Comparison of ENCODE assay signal across 8 cellular contexts in genomic region chr2:118088051-118089014, GRCh38. TPM values are rescaled to one million over a fixed set of nuclear protein-coding genes. Genes with fewer than 3 reads are reported as not detected.
A peak's percentile ranks its signal among the peaks of the same experiment; 100 is the strongest.
DNase-seq lines count a peak whose midpoint lies in the region; ATAC-seq and TF ChIP-seq lines count a peak whose summit lies in the region.

TSS of gene INSIG2 (plus strand) at chr2:118088471. CDS start at chr2:118096557, 8,086 bp downstream.

- H3K4me3 ChIP-seq in liver (ENCODE audit: low read depth in 1 of 3, low read length in 3 of 3): peak within 1 kb of the TSS; percentile 74 to 83 (median 75)

- peak; percentile 94 for ATAC-seq in GM19351 (IDR thresholded peaks at IDR 0.05; ENCODE audit: unreplicated experiment)
- ATAC-seq in HG03521 (IDR thresholded peaks at IDR 0.05; ENCODE audit: unreplicated experiment): peak; percentile 97

- H3K4me3 Mint-ChIP-seq in CD14-positive monocyte: peak within 1 kb of the TSS; percentile 88 to 98
- H3K4me3 Mint-ChIP-seq in dendritic cell treated with granulocyte-macrophage colony-stimulating factor and Interleukin-4, amounts not matched to agents 40 ng/mL and 50 ng/mL, for 4 days: peak within 1 kb of the TSS; percentile 96

- DNase-seq in CD14-positive monocyte (ENCODE audit: low spot score) (peak; percentile 97), NCI-H748 (lab: John Stamatoyannopoulos, UW; ENCODE audit: unreplicated experiment) (peak; percentile 97)
- DNase-seq in activated CD4-positive, alpha-beta T cell treated with anti-CD3 and anti-CD28 coated beads, Interleukin-2, amount 50 U/mL, for 1 hour: peak; percentile 80
- DNase-seq in stimulated activated CD4-positive, alpha-beta T cell treated with anti-CD3 and anti-CD28 coated beads, Interleukin-4, amount 100 ng/mL, for 24 hours: peak; percentile 91

- H3K36me3 ChIP-seq in liver (ENCODE audit: control insufficient read depth in 4 of 4, insufficient read depth in 3 of 4, low read depth in 1 of 4, low read length in 3 of 4): no peaks in the 10 kb centered on the region

- TF ChIP-seq CTCF in CD14-positive monocyte (IDR thresholded peaks at IDR 0.05) (no peak), liver (IDR thresholded peaks at IDR 0.05; ENCODE audit: low read depth, low read length, missing input control) (no peak)

- H3K27ac ChIP-seq in liver (ENCODE audit: low read depth in 1 of 2, low read length in 2 of 2): peak within 1 kb of the TSS; percentile 95 to 96

- peaks cover 2 to 8% (median 3%) of the 10 kb centered on the region in 3 donors for H3K27me3 Mint-ChIP-seq in CD14-positive monocyte (ENCODE audit: low read depth in 3 of 3)
- peaks cover 10% of the 10 kb centered on the region for H3K27me3 Mint-ChIP-seq in dendritic cell treated with granulocyte-macrophage colony-stimulating factor and Interleukin-4, amounts not matched to agents 40 ng/mL and 50 ng/mL, for 4 days

- no peaks in the 10 kb centered on the region for H3K9me3 Mint-ChIP-seq in CD14-positive monocyte
- no peaks in the 10 kb centered on the region for H3K9me3 Mint-ChIP-seq in dendritic cell treated with granulocyte-macrophage colony-stimulating factor and Interleukin-4, amounts not matched to agents 40 ng/mL and 50 ng/mL, for 4 days

- H3K27me3 ChIP-seq in liver (ENCODE audit: control insufficient read depth in 4 of 4, insufficient read depth in 4 of 4, low read length in 3 of 4): no peaks in the 10 kb centered on the region

- H3K4me1 ChIP-seq in liver (ENCODE audit: control insufficient read depth in 4 of 4, insufficient read depth in 4 of 4, low read length in 3 of 4): peaks cover 5 to 40% (median 24%) of the 10 kb centered on the region in 4 donors

- H3K9me3 ChIP-seq in liver (ENCODE audit: control insufficient read depth in 4 of 4, low read length in 3 of 4): no peaks in the 10 kb centered on the region

- H3K9ac ChIP-seq in liver (ENCODE audit: low read depth in 1 of 2, low read length in 2 of 2): peak within 1 kb of the TSS; percentile 89 to 99

- peak in 1 of 2 donors; percentile 36 for TF ChIP-seq RAD21 in liver (IDR thresholded peaks at IDR 0.05)

- peak within 1 kb of the TSS; percentile 48 to 94 (median 89) for H3K27ac Mint-ChIP-seq in CD14-positive monocyte
- H3K27ac Mint-ChIP-seq in dendritic cell treated with granulocyte-macrophage colony-stimulating factor and Interleukin-4, amounts not matched to agents 40 ng/mL and 50 ng/mL, for 4 days: peak within 1 kb of the TSS; percentile 93

- under 1% methylated on average over 63 of the region's 63 CpGs for WGBS in liver

- intact Hi-C loops in CD14-positive monocyte (cut with micrococcal nuclease): loop anchor here (10.0 kb wide), 2 partner anchors 54 to 64 kb away; no protein-coding TSS in a partner anchor
- intact Hi-C loops in dendritic cell treated with granulocyte-macrophage colony-stimulating factor and Interleukin-4, amounts not matched to agents 40 ng/mL and 50 ng/mL, for 4 days (cut with micrococcal nuclease): loop anchor here (2.0 to 5.0 kb wide), 4 partner anchors 16 to 99 kb away; no protein-coding TSS in a partner anchor

- H3K4me1 Mint-ChIP-seq in CD14-positive monocyte: peaks cover 17% of the 10 kb centered on the region
- peaks cover 6% of the 10 kb centered on the region for H3K4me1 Mint-ChIP-seq in dendritic cell treated with granulocyte-macrophage colony-stimulating factor and Interleukin-4, amounts not matched to agents 40 ng/mL and 50 ng/mL, for 4 days (ENCODE audit: low read depth)

- H3K36me3 Mint-ChIP-seq in CD14-positive monocyte: no peaks in the 10 kb centered on the region
- peaks cover 15% of the 10 kb centered on the region for H3K36me3 Mint-ChIP-seq in dendritic cell treated with granulocyte-macrophage colony-stimulating factor and Interleukin-4, amounts not matched to agents 40 ng/mL and 50 ng/mL, for 4 days (ENCODE audit: low read depth)

TF ChIP-seq in liver, 16 proteins besides CTCF, POLR2A, EP300 and RAD21:
- peak; percentile 89 for TF ChIP-seq FOXA2 (IDR thresholded peaks at IDR 0.05)
- TF ChIP-seq, protein P1, sequence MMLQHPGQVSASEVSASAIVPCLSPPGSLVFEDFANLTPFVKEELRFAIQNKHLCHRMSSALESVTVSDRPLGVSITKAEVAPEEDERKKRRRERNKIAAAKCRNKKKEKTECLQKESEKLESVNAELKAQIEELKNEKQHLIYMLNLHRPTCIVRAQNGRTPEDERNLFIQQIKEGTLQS (IDR thresholded peaks at IDR 0.05): peak; percentile 23
- peak; percentile 84 for TF ChIP-seq FOXA1 (IDR thresholded peaks at IDR 0.05)
- TF ChIP-seq, protein P2, sequence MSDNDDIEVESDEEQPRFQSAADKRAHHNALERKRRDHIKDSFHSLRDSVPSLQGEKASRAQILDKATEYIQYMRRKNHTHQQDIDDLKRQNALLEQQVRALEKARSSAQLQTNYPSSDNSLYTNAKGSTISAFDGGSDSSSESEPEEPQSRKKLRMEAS (IDR thresholded peaks at IDR 0.05): peak; percentile 64
- TF ChIP-seq RXRA (IDR thresholded peaks at IDR 0.05): peak; percentile 69 to 70
- TF ChIP-seq HNF4A (conservative IDR thresholded peaks at IDR 0.05): peak; percentile 82 to 86
- peak; percentile 36 for TF ChIP-seq HNF4G (IDR thresholded peaks at IDR 0.05)
- peak; percentile 76 for TF ChIP-seq NR2F2 (IDR thresholded peaks at IDR 0.05)
- peak; percentile 97 for TF ChIP-seq YY1 (IDR thresholded peaks at IDR 0.05)
- TF ChIP-seq SP1 (IDR thresholded peaks at IDR 0.05): peak; percentile 86
- TF ChIP-seq, protein P3, sequence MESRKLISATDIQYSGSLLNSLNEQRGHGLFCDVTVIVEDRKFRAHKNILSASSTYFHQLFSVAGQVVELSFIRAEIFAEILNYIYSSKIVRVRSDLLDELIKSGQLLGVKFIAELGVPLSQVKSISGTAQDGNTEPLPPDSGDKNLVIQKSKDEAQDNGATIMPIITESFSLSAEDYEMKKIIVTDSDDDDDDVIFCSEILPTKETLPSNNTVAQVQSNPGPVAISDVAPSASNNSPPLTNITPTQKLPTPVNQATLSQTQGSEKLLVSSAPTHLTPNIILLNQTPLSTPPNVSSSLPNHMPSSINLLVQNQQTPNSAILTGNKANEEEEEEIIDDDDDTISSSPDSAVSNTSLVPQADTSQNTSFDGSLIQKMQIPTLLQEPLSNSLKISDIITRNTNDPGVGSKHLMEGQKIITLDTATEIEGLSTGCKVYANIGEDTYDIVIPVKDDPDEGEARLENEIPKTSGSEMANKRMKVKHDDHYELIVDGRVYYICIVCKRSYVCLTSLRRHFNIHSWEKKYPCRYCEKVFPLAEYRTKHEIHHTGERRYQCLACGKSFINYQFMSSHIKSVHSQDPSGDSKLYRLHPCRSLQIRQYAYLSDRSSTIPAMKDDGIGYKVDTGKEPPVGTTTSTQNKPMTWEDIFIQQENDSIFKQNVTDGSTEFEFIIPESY (IDR thresholded peaks at IDR 0.05): no peak
- no peak for TF ChIP-seq JUND (IDR thresholded peaks at IDR 0.05)
- TF ChIP-seq TAF1 (conservative IDR thresholded peaks at IDR 0.05): no peak
- peak in 1 of 2 donors; percentile 68 for TF ChIP-seq EGR1 (IDR thresholded peaks at IDR 0.05; ENCODE audit: low read depth in 2 of 2)
- TF ChIP-seq REST (IDR thresholded peaks at IDR 0.05): peak; percentile 94
- TF ChIP-seq GABPA (IDR thresholded peaks at IDR 0.05 in 1 of 2, conservative IDR thresholded peaks at IDR 0.05 in 1 of 2): peak; percentile 93 to 98

RNA-seq across cellular contexts. Expression of gene INSIG2, which starts in this region (rescaled TPM):
- polyA plus RNA-seq in CD14-positive monocyte (10 to 100 TPM; 13.6 to 14.8 TPM), liver (10 to 100 TPM; 14.7 to 18.5 TPM)
- 10 to 100 TPM; 11.3 to 16.6 TPM for total RNA-seq in liver

Comparison
In these comparisons a context has a peak if more than half of its experiments do, and no peak if none do; other contexts are left out.
1. Peak in every context shown above with its lines: DNase-seq, ATAC-seq, H3K4me3 ChIP-seq and H3K27ac ChIP-seq.